Comparison of ENCODE assay signal across 24 cellular contexts in genomic region chr10:105409370-105409769, GRCh38.
"Had no signal": no experiment of that assay in that cellular context is flagged by ENCODE, and none has a peak within 500 bp of the region (broad histone marks: within the 10 kb centered on the region; RNA-seq: fewer than 3 reads in every experiment).

No MANE protein-coding gene starts in this region.

- H3K9me3 ChIP-seq: colonic mucosa, esophagus squamous epithelium, gastrocnemius medialis had no signal

- H3K4me1 ChIP-seq: colonic mucosa, esophagus muscularis mucosa, esophagus squamous epithelium, foreskin keratinocyte, gastrocnemius medialis, gastroesophageal sphincter, heart left ventricle, heart right ventricle had no signal

- H3K27ac ChIP-seq: colonic mucosa, coronary artery, dorsolateral prefrontal cortex, epithelial cell of prostate, esophagus muscularis mucosa, esophagus squamous epithelium, foreskin keratinocyte, gastrocnemius medialis, gastroesophageal sphincter, heart left ventricle, heart right ventricle had no signal

- H3K36me3 ChIP-seq: colonic mucosa, esophagus muscularis mucosa, esophagus squamous epithelium, gastrocnemius medialis, gastroesophageal sphincter, heart left ventricle, heart right ventricle had no signal

- H3K27me3 ChIP-seq: colonic mucosa, esophagus muscularis mucosa, esophagus squamous epithelium, foreskin keratinocyte, gastrocnemius medialis, gastroesophageal sphincter, heart left ventricle, heart right ventricle had no signal

- DNase-seq: colonic mucosa; cortex of kidney; dermis blood vessel endothelial cell; dorsolateral prefrontal cortex; effector CD4-positive, alpha-beta T cell; effector CD8-positive, alpha-beta T cell; effector memory CD4-positive, alpha-beta T cell; effector memory CD8-positive, alpha-beta T cell; endodermal cell; erythroblast; esophagus squamous epithelium; foreskin fibroblast; foreskin keratinocyte; foreskin melanocyte; gastrocnemius medialis; glutamatergic neuron; head of caudate nucleus; heart left ventricle; heart right ventricle had no signal

- ATAC-seq: effector memory CD8-positive, alpha-beta T cell; esophagus mucosa; foreskin keratinocyte; gastrocnemius medialis; gastroesophageal sphincter; heart left ventricle; heart right ventricle had no signal

- H3K4me3 ChIP-seq: colonic mucosa, coronary artery, dorsolateral prefrontal cortex, esophagus muscularis mucosa, esophagus squamous epithelium, gastrocnemius medialis, gastroesophageal sphincter, heart left ventricle, heart right ventricle had no signal
